19 cellular contexts compared by ENCODE assay signal in the genomic region with DNA sequence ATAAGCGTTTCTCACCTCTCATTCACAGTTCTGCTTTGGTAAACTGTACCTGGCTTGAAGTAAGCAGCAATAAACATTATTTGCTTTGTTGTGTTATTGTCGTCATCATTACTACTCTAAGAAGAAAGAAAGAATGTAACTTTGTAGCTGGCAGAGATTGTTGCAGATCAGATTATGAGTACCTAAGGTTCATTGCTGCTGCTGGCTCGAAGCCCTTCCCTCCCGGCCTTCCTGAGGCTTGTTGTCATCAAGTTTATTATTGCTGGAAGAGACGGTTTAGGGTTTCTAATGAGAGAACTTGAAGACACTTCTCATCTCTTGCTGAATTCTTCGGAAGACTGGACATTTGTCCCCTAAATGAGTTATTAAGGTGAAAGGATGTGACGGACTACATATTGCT.
DNase-seq lines count a peak whose midpoint lies in the region; ATAC-seq and TF ChIP-seq lines count a peak whose summit lies in the region.
"Had no signal": no experiment of that assay in that cellular context is flagged by ENCODE, and none has a peak within 500 bp of the region (broad histone marks: within the 10 kb centered on the region; RNA-seq: fewer than 3 reads in every experiment).

No MANE protein-coding gene starts in this region.

- no peaks in the 10 kb centered on the region for H3K27me3 Mint-ChIP-seq in natural killer cell treated with Interleukin-12 subunit alpha and Interleukin-12 subunit beta and Interleukin-15 and Interleukin-18, amount 100 ng/mL, for 72 hours

- ATAC-seq in right cardiac atrium (no peak), HG03378 (IDR thresholded peaks at IDR 0.05; ENCODE audit: unreplicated experiment) (no peak)
- ATAC-seq in natural killer cell treated with Interleukin-12 subunit alpha and Interleukin-12 subunit beta and Interleukin-15 and Interleukin-18, amount 100 ng/mL, for 72 hours: no peak
- ATAC-seq: GM23338 had no signal

- H3K36me3 ChIP-seq in left ventricle myocardium inferior: no peaks in the 10 kb centered on the region
- H3K36me3 ChIP-seq in thyroid gland: no peaks in the 10 kb centered on the region
- H3K36me3 ChIP-seq: SJSA1 had no signal

- no peak overlapping the region for H3K4me3 ChIP-seq in left ventricle myocardium inferior
- no peak overlapping the region for H3K4me3 ChIP-seq in right cardiac atrium (ENCODE audit: low read length)
- H3K4me3 ChIP-seq in fibroblast of villous mesenchyme (ENCODE audit: low read depth, low read length): no peak overlapping the region
- no peak overlapping the region for H3K4me3 ChIP-seq in thyroid gland (replicated peaks in 1 of 3)
- H3K4me3 ChIP-seq: GM23338, SJSA1 had no signal

- H3K9me3 Mint-ChIP-seq in natural killer cell treated with Interleukin-12 subunit alpha and Interleukin-12 subunit beta and Interleukin-15 and Interleukin-18, amount 100 ng/mL, for 72 hours: no peaks in the 10 kb centered on the region
- H3K9me3 Mint-ChIP-seq: GM23338 had no signal

- intact Hi-C loops in left ventricle myocardium inferior (cut with micrococcal nuclease): no loop called here
- intact Hi-C loops in right cardiac atrium (cut with DNase I): no loop called here
- intact Hi-C loops in thyroid gland (cut with DNase I): no loop called here

- H3K9me3 ChIP-seq in left ventricle myocardium inferior (replicated peaks): no peaks in the 10 kb centered on the region
- no peaks in the 10 kb centered on the region for H3K9me3 ChIP-seq in right cardiac atrium (ENCODE audit: control insufficient read depth, low read length)
- H3K9me3 ChIP-seq in thyroid gland: no peaks in the 10 kb centered on the region
- H3K9me3 ChIP-seq: SJSA1 had no signal

- WGBS in right cardiac atrium: 76% methylated on average over 7 of the region's 7 CpGs
- WGBS in thyroid gland, 2 donors: 72 to 73% methylated on average over 7 of the region's 7 CpGs

- peaks cover 0 to 2% of the 10 kb centered on the region in 2 donors for H3K4me1 Mint-ChIP-seq in natural killer cell treated with Interleukin-12 subunit alpha and Interleukin-12 subunit beta and Interleukin-15 and Interleukin-18, amount 100 ng/mL, for 72 hours (ENCODE audit: low read depth in 2 of 2)

- no peak for TF ChIP-seq CTCF in left ventricle myocardium inferior (IDR thresholded peaks at IDR 0.05; ENCODE audit: borderline replicate concordance)
- TF ChIP-seq CTCF in fibroblast of villous mesenchyme (IDR thresholded peaks at IDR 0.05; ENCODE audit: insufficient read depth, low read depth, low read length): no peak
- no peak for TF ChIP-seq CTCF in thyroid gland (IDR thresholded peaks at IDR 0.05)

- peak overlapping the region; percentile 50 for H3K27ac ChIP-seq in left ventricle myocardium inferior (replicated peaks)
- H3K27ac ChIP-seq in right cardiac atrium (ENCODE audit: low read length): no peak overlapping the region
- peak overlapping the region in 1 of 3 donors; percentile 58 for H3K27ac ChIP-seq in thyroid gland
- H3K27ac ChIP-seq: SJSA1 had no signal

- H3K27me3 ChIP-seq in left ventricle myocardium inferior (ENCODE audit: low read depth): no peaks in the 10 kb centered on the region
- H3K27me3 ChIP-seq in right cardiac atrium (ENCODE audit: control insufficient read depth, insufficient read depth): no peaks in the 10 kb centered on the region
- no peaks in the 10 kb centered on the region for H3K27me3 ChIP-seq in thyroid gland
- H3K27me3 ChIP-seq: SJSA1 had no signal

- DNase-seq in left ventricle myocardium inferior (no peak), right cardiac atrium (no peak), RPMI8226 (peak; percentile 28), fibroblast of villous mesenchyme (ENCODE audit: low read depth) (peak; percentile 11), thyroid gland (peak; percentile 13 to 43), superior temporal gyrus (ENCODE audit: extremely low spot score) (no peak)
- DNase-seq in natural killer cell treated with Interleukin-12 subunit alpha and Interleukin-12 subunit beta and Interleukin-15 and Interleukin-18, amount 100 ng/mL, for 72 hours (ENCODE audit: low spot score): no peak
- DNase-seq: Calu3, DND-41, HCEC 1CT, NCI-H1105, NCI-H1436 treated with DMSO at 0.1 percent for 48 hours, NCI-H187 treated with DMSO at 0.1 percent for 48 hours, NCI-H446 treated with DMSO at 0.1 percent for 48 hours, OCI-M1, Right ventricle myocardium superior had no signal

- no peak overlapping the region for H3K27ac Mint-ChIP-seq in natural killer cell treated with Interleukin-12 subunit alpha and Interleukin-12 subunit beta and Interleukin-15 and Interleukin-18, amount 100 ng/mL, for 72 hours
- H3K27ac Mint-ChIP-seq: GM23338 had no signal

- no peak overlapping the region for H3K4me3 Mint-ChIP-seq in natural killer cell treated with Interleukin-12 subunit alpha and Interleukin-12 subunit beta and Interleukin-15 and Interleukin-18, amount 100 ng/mL, for 72 hours
- H3K4me3 Mint-ChIP-seq: GM23338 had no signal

- no peak for TF ChIP-seq POLR2A in thyroid gland (IDR thresholded peaks at IDR 0.05)

- H3K4me1 ChIP-seq in left ventricle myocardium inferior (peaks cover 51% of the 10 kb centered on the region), right cardiac atrium (ENCODE audit: control insufficient read depth, insufficient read depth, low read length) (peaks cover 2% of the 10 kb centered on the region), thyroid gland (peaks cover 0 to 27% of the 10 kb centered on the region in 2 donors)

- no peaks in the 10 kb centered on the region for H3K36me3 Mint-ChIP-seq in natural killer cell treated with Interleukin-12 subunit alpha and Interleukin-12 subunit beta and Interleukin-15 and Interleukin-18, amount 100 ng/mL, for 72 hours

Comparison
In these comparisons a context has a peak if more than half of its experiments do, and no peak if none do; other contexts are left out.
1. DNase-seq: peak in RPMI8226 (single experiment), fibroblast of villous mesenchyme (single experiment) and thyroid gland (2 of 2); none in left ventricle myocardium inferior (single experiment), right cardiac atrium (0 of 3), natural killer cell treated with Interleukin-12 subunit alpha and Interleukin-12 subunit beta and Interleukin-15 and Interleukin-18, amount 100 ng/mL, for 72 hours (single experiment) and superior temporal gyrus (single experiment).